In the genomic region with DNA sequence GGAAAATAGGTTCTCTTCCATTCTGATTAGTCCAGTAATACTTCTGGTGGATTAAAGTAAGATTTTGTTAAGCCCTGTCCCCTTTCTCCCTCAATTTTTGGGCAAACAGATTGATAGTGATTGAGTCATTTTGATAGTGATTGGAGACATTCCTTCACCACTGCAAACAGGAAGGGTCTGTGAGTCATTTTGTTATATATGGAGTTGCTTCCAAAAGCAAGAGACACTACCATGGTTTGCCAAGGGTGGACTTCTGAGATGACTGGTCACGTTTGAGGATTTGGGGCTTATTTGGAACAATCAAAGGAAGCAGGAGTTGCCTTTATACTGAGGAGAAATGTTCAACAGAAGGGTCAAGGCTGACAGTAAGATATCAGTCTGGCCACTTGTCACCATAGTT, we compare ENCODE assay signal across 19 cellular contexts.
DNase-seq lines count a peak whose midpoint lies in the region; ATAC-seq and TF ChIP-seq lines count a peak whose summit lies in the region.
"Had no signal": no experiment of that assay in that cellular context is flagged by ENCODE, and none has a peak within 500 bp of the region (broad histone marks: within the 10 kb centered on the region; RNA-seq: fewer than 3 reads in every experiment).

No MANE protein-coding gene starts in this region.

- H3K27me3 ChIP-seq in MG63: no peaks in the 10 kb centered on the region
- H3K27me3 ChIP-seq: colonic mucosa had no signal

- no peak for TF ChIP-seq CTCF in epithelial cell of esophagus (IDR thresholded peaks at IDR 0.05; ENCODE audit: insufficient read depth, low read depth, low read length, missing control alignments)

- H3K4me3 ChIP-seq in MG63 (no peak overlapping the region), epithelial cell of esophagus (ENCODE audit: low read length) (no peak overlapping the region)
- H3K4me3 ChIP-seq: colonic mucosa had no signal

- H3K36me3 ChIP-seq in MG63: no peaks in the 10 kb centered on the region
- H3K36me3 ChIP-seq: colonic mucosa had no signal

- no peaks in the 10 kb centered on the region for H3K9me3 ChIP-seq in MG63
- H3K9me3 ChIP-seq: colonic mucosa, SK-N-SH had no signal

- peak; percentile 33 for DNase-seq in AG20443 (ENCODE audit: low spot score)
- DNase-seq in MG63: peak; percentile 49
- DNase-seq in epithelial cell of esophagus (ENCODE audit: low read depth): peak; percentile 2
- DNase-seq in myocyte (ENCODE audit: low read depth): peak; percentile 3
- no peak for DNase-seq in SHP77 (lab: John Stamatoyannopoulos, UW)
- DNase-seq in NCI-H146 (lab: John Stamatoyannopoulos, UW): no peak
- DNase-seq in retina: no peak
- DNase-seq: activated CD8-positive, alpha-beta memory T cell treated with anti-CD3 and anti-CD28 coated beads, Interleukin-2, amount 10 ng/mL, durations not matched to agents 7 days and 5 days; activated effector memory CD4-positive, alpha-beta T cell treated with anti-CD3 and anti-CD28 coated beads, Interleukin-2, amount 50 U/mL, for 16 hours; colonic mucosa; head of caudate nucleus; NCI-H1092; NCI-H82; nephron progenitor cell; SK-N-SH; stimulated activated naive CD8-positive, alpha-beta T cell treated with anti-CD3 and anti-CD28 coated beads, Interleukin-15, Interleukin-2, amounts not matched to agents 100 U/mL and 50 U/mL, for 24 hours; T-helper 9 cell had no signal

- ATAC-seq in HG02623 (IDR thresholded peaks at IDR 0.05; ENCODE audit: unreplicated experiment): no peak
- ATAC-seq: activated CD8-positive, alpha-beta memory T cell treated with anti-CD3 and anti-CD28 coated beads, Interleukin-2, amount 10 ng/mL, durations not matched to agents 7 days and 5 days; Panc1; stimulated activated naive CD8-positive, alpha-beta T cell treated with anti-CD3 and anti-CD28 coated beads, Interleukin-15, Interleukin-2, amounts not matched to agents 100 U/mL and 50 U/mL, for 24 hours had no signal

Comparison
In these comparisons a context has a peak if more than half of its experiments do, and no peak if none do; other contexts are left out.
1. DNase-seq: peak in AG20443 (single experiment), MG63 (single experiment), epithelial cell of esophagus (single experiment) and myocyte (single experiment); none in SHP77 (0 of 2), NCI-H146 (single experiment) and retina (single experiment).